Comparison of ENCODE assay signal across 25 cellular contexts in genomic region chr3:60175680-60176079, GRCh38.
"Had no signal": no experiment of that assay in that cellular context is flagged by ENCODE, and none has a peak within 500 bp of the region (broad histone marks: within the 10 kb centered on the region; RNA-seq: fewer than 3 reads in every experiment).

No MANE protein-coding gene starts in this region.

- H3K4me3 Mint-ChIP-seq: immature natural killer cell; naive thymus-derived CD8-positive, alpha-beta T cell had no signal

- H3K4me1 ChIP-seq: left lung, lower lobe of right lung, stomach, testis, transverse colon, upper lobe of left lung, vagina had no signal

- H3K27ac Mint-ChIP-seq: immature natural killer cell had no signal

- H3K27ac ChIP-seq: left lung, lower lobe of right lung, ovary, skin epidermis, stomach, testis, thyroid gland, transverse colon, upper lobe of left lung, vagina had no signal

- H3K4me3 ChIP-seq: left lung, lower lobe of right lung, ovary, skin epidermis, stomach, testis, thyroid gland, transverse colon, upper lobe of left lung, vagina had no signal

- ATAC-seq: left colon; left lung; lower lobe of right lung; naive thymus-derived CD8-positive, alpha-beta T cell; right cardiac atrium; sciatic nerve had no signal

- H3K36me3 ChIP-seq: left lung, lower lobe of right lung, ovary, stomach, thyroid gland, transverse colon, upper lobe of left lung, vagina had no signal

- H3K9me3 Mint-ChIP-seq: immature natural killer cell had no signal

- H3K9me3 ChIP-seq: left lung, lower lobe of right lung, ovary, stomach, testis, thyroid gland, transverse colon, upper lobe of left lung, vagina had no signal

- H3K27me3 Mint-ChIP-seq: naive thymus-derived CD8-positive, alpha-beta T cell; progenitor cell of endocrine pancreas had no signal

- DNase-seq: hypothalamus; immature natural killer cell; kidney; left colon; left lung; lower lobe of right lung; mammary epithelial cell; mesenchymal stem cell; naive thymus-derived CD8-positive, alpha-beta T cell; ovary; right cardiac atrium; stimulated activated CD4-positive, alpha-beta T cell treated with anti-CD3 and anti-CD28 coated beads, Interleukin-12 subunit alpha, Interleukin-12 subunit beta, amount 100 ng/mL, for 4 hours; stimulated activated CD4-positive, alpha-beta T cell treated with anti-CD3 and anti-CD28 coated beads, Interleukin-15, amount 100 ng/mL, for 24 hours; stimulated activated CD4-positive, alpha-beta T cell treated with anti-CD3 and anti-CD28 coated beads, Interleukin-2, amount 100 ng/mL, for 24 hours; stimulated activated CD4-positive, alpha-beta T cell treated with anti-CD3 and anti-CD28 coated beads, Interleukin-4, amount 100 ng/mL, for 1 hour; stimulated activated naive CD4-positive, alpha-beta T cell; stomach; testis; thyroid gland; transverse colon; upper lobe of left lung had no signal

- H3K36me3 Mint-ChIP-seq: immature natural killer cell had no signal

- H3K27me3 ChIP-seq: left lung, ovary, stomach, testis, thyroid gland, transverse colon, upper lobe of left lung, vagina had no signal
